ENCODE assay signal across 25 cellular contexts in the genomic region with DNA sequence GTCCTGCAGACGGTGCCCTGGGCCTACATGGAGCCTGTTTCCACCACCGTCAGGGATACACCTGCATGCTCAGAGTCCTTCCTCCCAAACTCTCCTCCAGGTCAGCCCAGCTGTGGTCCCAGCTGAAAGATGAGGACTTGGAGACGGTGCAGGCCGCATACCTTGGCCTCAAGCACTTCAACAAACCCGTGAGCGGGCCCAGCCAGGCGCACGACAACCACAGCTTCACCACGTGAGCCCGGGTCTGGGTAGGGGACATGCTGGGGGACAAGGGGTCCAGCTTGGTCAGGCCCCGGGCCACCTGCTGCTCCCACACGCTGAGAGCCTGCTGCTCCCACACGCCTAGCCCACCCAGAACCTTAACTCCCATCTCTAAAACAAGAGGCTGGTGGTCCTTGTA. TPM values are rescaled to one million over a fixed set of nuclear protein-coding genes. Genes with fewer than 3 reads are reported as not detected.
A peak's percentile ranks its signal among the peaks of the same experiment; 100 is the strongest.
DNase-seq lines count a peak whose midpoint lies in the region; ATAC-seq and TF ChIP-seq lines count a peak whose summit lies in the region.
"Had no signal": no experiment of that assay in that cellular context is flagged by ENCODE, and none has a peak within 500 bp of the region (broad histone marks: within the 10 kb centered on the region; RNA-seq: fewer than 3 reads in every experiment).

No MANE protein-coding gene starts in this region.

- 0 out of 2 replicates have a peak, but pooled peaks cover 5% of the 10 kb centered on the region for H3K4me1 Mint-ChIP-seq in WTC11

- H3K4me3 Mint-ChIP-seq in WTC11: no peak overlapping the region
- H3K4me3 Mint-ChIP-seq: activated CD8-positive, alpha-beta T cell treated with anti-CD3 and anti-CD28 coated beads for 36 hours; mesothelial cell of epicardium; nephron had no signal

- no peak for TF ChIP-seq POLR2A in Peyer's patch (IDR thresholded peaks at IDR 0.05)
- no peak for TF ChIP-seq POLR2A in spleen (IDR thresholded peaks at IDR 0.05)

- H3K4me3 ChIP-seq in Peyer's patch (no peak overlapping the region), spleen (no peak overlapping the region)
- H3K4me3 ChIP-seq: body of pancreas, heart left ventricle, K562, stomach, upper lobe of left lung had no signal

- H3K9me3 ChIP-seq in Peyer's patch (no peaks in the 10 kb centered on the region), spleen (no peaks in the 10 kb centered on the region)
- H3K9me3 ChIP-seq: body of pancreas, heart left ventricle, stomach, upper lobe of left lung had no signal

- intact Hi-C loops in spleen (cut with DNase I; ENCODE audit: low total_unique reads): no loop called here

- CTCF ChIA-PET in WTC11 (lab: Charles Lee): interaction anchor here (1.0 kb wide), 1 partner anchor 20 kb away, joined by 3 read pairs; no protein-coding TSS in a partner anchor

- H3K36me3 ChIP-seq in Peyer's patch (no peaks in the 10 kb centered on the region), spleen (peaks cover 3 to 91% (median 55%) of the 10 kb centered on the region in 6 donors)
- H3K36me3 ChIP-seq: heart left ventricle, upper lobe of left lung, WERI-Rb-1 had no signal

- H3K27me3 ChIP-seq in Peyer's patch: no peaks in the 10 kb centered on the region
- H3K27me3 ChIP-seq in spleen (replicated peaks in 1 of 7): no peaks in the 10 kb centered on the region
- H3K27me3 ChIP-seq: body of pancreas, heart left ventricle, stomach, upper lobe of left lung had no signal

- H3K27me3 Mint-ChIP-seq in WTC11 (ENCODE audit: low read depth): no peaks in the 10 kb centered on the region
- H3K27me3 Mint-ChIP-seq: activated CD8-positive, alpha-beta T cell treated with anti-CD3 and anti-CD28 coated beads for 36 hours had no signal

- H3K9me3 Mint-ChIP-seq in WTC11: no peaks in the 10 kb centered on the region
- H3K9me3 Mint-ChIP-seq: mesothelial cell of epicardium, nephron had no signal

- no peaks in the 10 kb centered on the region for H3K4me1 ChIP-seq in Peyer's patch
- H3K4me1 ChIP-seq in spleen: peaks cover 0 to 19% (median 11%) of the 10 kb centered on the region in 6 donors
- H3K4me1 ChIP-seq: body of pancreas had no signal

- no peak overlapping the region for H3K27ac ChIP-seq in Peyer's patch
- no peak overlapping the region for H3K27ac ChIP-seq in spleen
- H3K27ac ChIP-seq: body of pancreas, heart left ventricle, stomach, upper lobe of left lung, WERI-Rb-1 had no signal

- peak; percentile 50 for DNase-seq in activated effector memory CD4-positive, alpha-beta T cell treated with anti-CD3 and anti-CD28 coated beads, Interleukin-2, amount 50 U/mL, for 16 hours
- DNase-seq in activated effector memory CD4-positive, alpha-beta T cell treated with Interleukin-2 at 50 U/mL for 16 hours: no peak
- DNase-seq in Peyer's patch (peak in 2 of 3 donors; percentile 27 to 43), left lobe of liver (ENCODE audit: low spot score) (peak; percentile 35), spleen (peak; percentile 37), NCI-H146 (lab: John Stamatoyannopoulos, UW) (no peak), WTC11 (ENCODE audit: low spot score) (no peak)
- no peak for DNase-seq in central memory CD4-positive, alpha-beta T cell
- DNase-seq: C1 segment of cervical spinal cord; effector CD4-positive, alpha-beta T cell; NCI-H1417; NCI-H2081 treated with DMSO at 0.1 percent for 48 hours; NCI-H345; NCI-H774; stomach; T-helper 9 cell; WERI-Rb-1 had no signal

- TF ChIP-seq CTCF in Peyer's patch (IDR thresholded peaks at IDR 0.05) (no peak), spleen (IDR thresholded peaks at IDR 0.05 in 8 of 11, conservative IDR thresholded peaks at IDR 0.05 in 3 of 11) (no peak), WTC11 (IDR thresholded peaks at IDR 0.05) (no peak)

- no peak overlapping the region for H3K27ac Mint-ChIP-seq in WTC11
- H3K27ac Mint-ChIP-seq: activated CD8-positive, alpha-beta T cell treated with anti-CD3 and anti-CD28 coated beads for 36 hours; mesothelial cell of epicardium; nephron had no signal

- POLR2A ChIA-PET in WTC11 (lab: Charles Lee): interaction anchor here (0.6 to 1.1 kb wide), 2 partner anchors 67 to 116 kb away, joined by 3 to 6 read pairs; no protein-coding TSS in a partner anchor

- H3K36me3 Mint-ChIP-seq in WTC11: no peaks in the 10 kb centered on the region
- H3K36me3 Mint-ChIP-seq: mesothelial cell of epicardium had no signal

- ATAC-seq in left lobe of liver: no peak
- no peak for ATAC-seq in WTC11
- ATAC-seq: activated CD8-positive, alpha-beta T cell treated with anti-CD3 and anti-CD28 coated beads for 36 hours; body of pancreas; heart left ventricle; K562 had no signal

- WGBS in spleen, 5 donors: 86 to 100% (median 94%) methylated on average over 1 to 13 of the region's 13 CpGs

TF ChIP-seq in WTC11, 78 proteins besides CTCF, POLR2A, EP300 and RAD21:
- TF ChIP-seq, protein P1, sequence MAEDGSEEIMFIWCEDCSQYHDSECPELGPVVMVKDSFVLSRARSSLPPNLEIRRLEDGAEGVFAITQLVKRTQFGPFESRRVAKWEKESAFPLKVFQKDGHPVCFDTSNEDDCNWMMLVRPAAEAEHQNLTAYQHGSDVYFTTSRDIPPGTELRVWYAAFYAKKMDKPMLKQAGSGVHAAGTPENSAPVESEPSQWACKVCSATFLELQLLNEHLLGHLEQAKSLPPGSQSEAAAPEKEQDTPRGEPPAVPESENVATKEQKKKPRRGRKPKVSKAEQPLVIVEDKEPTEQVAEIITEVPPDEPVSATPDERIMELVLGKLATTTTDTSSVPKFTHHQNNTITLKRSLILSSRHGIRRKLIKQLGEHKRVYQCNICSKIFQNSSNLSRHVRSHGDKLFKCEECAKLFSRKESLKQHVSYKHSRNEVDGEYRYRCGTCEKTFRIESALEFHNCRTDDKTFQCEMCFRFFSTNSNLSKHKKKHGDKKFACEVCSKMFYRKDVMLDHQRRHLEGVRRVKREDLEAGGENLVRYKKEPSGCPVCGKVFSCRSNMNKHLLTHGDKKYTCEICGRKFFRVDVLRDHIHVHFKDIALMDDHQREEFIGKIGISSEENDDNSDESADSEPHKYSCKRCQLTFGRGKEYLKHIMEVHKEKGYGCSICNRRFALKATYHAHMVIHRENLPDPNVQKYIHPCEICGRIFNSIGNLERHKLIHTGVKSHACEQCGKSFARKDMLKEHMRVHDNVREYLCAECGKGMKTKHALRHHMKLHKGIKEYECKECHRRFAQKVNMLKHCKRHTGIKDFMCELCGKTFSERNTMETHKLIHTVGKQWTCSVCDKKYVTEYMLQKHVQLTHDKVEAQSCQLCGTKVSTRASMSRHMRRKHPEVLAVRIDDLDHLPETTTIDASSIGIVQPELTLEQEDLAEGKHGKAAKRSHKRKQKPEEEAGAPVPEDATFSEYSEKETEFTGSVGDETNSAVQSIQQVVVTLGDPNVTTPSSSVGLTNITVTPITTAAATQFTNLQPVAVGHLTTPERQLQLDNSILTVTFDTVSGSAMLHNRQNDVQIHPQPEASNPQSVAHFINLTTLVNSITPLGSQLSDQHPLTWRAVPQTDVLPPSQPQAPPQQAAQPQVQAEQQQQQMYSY (CRISPR knock-in tag; IDR thresholded peaks at IDR 0.05): no peak
- TF ChIP-seq, protein P2, sequence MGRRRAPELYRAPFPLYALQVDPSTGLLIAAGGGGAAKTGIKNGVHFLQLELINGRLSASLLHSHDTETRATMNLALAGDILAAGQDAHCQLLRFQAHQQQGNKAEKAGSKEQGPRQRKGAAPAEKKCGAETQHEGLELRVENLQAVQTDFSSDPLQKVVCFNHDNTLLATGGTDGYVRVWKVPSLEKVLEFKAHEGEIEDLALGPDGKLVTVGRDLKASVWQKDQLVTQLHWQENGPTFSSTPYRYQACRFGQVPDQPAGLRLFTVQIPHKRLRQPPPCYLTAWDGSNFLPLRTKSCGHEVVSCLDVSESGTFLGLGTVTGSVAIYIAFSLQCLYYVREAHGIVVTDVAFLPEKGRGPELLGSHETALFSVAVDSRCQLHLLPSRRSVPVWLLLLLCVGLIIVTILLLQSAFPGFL (CRISPR knock-in tag; IDR thresholded peaks at IDR 0.05; ENCODE audit: borderline replicate concordance): no peak
- TF ChIP-seq, protein P3, sequence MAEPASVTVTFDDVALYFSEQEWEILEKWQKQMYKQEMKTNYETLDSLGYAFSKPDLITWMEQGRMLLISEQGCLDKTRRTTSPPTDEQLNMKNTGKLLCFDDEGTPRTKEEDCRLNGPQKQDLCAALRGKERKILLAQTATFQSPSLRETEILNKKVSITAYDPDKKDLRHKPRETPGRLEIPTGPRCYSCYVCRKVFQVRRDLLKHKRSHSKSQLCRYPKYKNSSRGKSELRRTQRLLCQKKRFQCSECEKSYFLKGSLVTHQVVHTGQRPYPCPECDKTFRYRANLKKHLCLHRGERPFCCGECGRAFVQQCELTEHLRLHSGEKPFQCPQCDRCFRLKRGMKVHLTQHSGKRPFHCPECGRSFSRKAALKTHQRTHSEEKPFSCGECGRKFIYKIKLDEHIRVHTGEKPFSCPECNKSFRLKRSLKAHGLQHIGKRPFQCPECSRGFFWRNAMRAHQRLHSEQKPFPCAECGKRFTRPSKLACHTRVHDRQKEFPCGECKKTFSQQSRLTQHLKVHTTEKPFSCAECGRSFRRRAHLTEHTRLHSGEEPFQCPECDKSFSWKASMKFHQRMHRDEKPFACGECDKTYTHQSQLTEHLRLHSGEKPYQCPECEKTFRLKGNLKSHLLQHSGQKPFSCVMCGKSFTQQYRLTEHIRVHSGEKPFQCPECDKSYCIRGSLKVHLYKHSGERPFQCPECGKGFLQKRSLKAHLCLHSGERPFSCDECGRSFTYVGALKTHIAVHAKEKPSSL (CRISPR knock-in tag; conservative IDR thresholded peaks at IDR 0.05): no peak
TF ChIP-seq in WTC11: peak in this region for 0.

RNA-seq across cellular contexts. Expression of a gene that starts 16.6 kb away (rescaled TPM):
- total RNA-seq in Peyer's patch (10 to 100 TPM; 34.7 to 74.4 (median 58.9) TPM), left lobe of liver (8.5 TPM), spleen (10 to 100 TPM; 32.8 to 78.8 (median 44.6) TPM), WTC11 (2021) (30.0 to 34.5 TPM (median 32.8 TPM) in 3 replicates)
- 10 to 100 TPM; 21.7 to 38.9 (median 23.0) TPM for polyA plus RNA-seq in spleen

RNA-seq across cellular contexts. Expression of a gene that starts 20.9 kb away (rescaled TPM):
- total RNA-seq in Peyer's patch (10 to 100 TPM in 1 of 4 donors, 1 to 10 TPM in 3; 5.5 to 21.5 (median 7.9) TPM), left lobe of liver (49.7 TPM), spleen (10 to 100 TPM; 27.6 to 54.8 (median 35.8) TPM), WTC11 (2021) (11.5 to 13.2 TPM (median 11.9 TPM) in 3 replicates)
- 10 to 100 TPM; 50.4 to 68.8 (median 57.4) TPM for polyA plus RNA-seq in spleen
- total RNA-seq: MCF 10A had no signal

RNA-seq across cellular contexts. Expression of a gene that starts 54.7 kb away (rescaled TPM):
- total RNA-seq in Peyer's patch: 10 to 100 TPM; 47.0 to 56.8 (median 54.5) TPM
- 53.3 TPM for total RNA-seq in left lobe of liver
- total RNA-seq in spleen: 100 to 1,000 TPM in 6 of 7 donors, 10 to 100 TPM in 1; 75.0 to 142 (median 113) TPM
- polyA plus RNA-seq in spleen: 10 to 100 TPM; 26.5 to 68.9 (median 50.4) TPM
- total RNA-seq in WTC11 (2021): 35.6 to 41.3 TPM (median 37.7 TPM) in 3 replicates

Comparison
In these comparisons a context has a peak if more than half of its experiments do, and no peak if none do; other contexts are left out.
1. DNase-seq: peak in activated effector memory CD4-positive, alpha-beta T cell treated with anti-CD3 and anti-CD28 coated beads, Interleukin-2, amount 50 U/mL, for 16 hours (single experiment), Peyer's patch (2 of 3), left lobe of liver (single experiment) and spleen (single experiment); none in activated effector memory CD4-positive, alpha-beta T cell treated with Interleukin-2 at 50 U/mL for 16 hours (single experiment), NCI-H146 (single experiment), central memory CD4-positive, alpha-beta T cell (single experiment) and WTC11 (single experiment).